In genomic region chr1:53541761-53542550, GRCh38 we compare ENCODE assay signal across 9 cellular contexts.
DNase-seq lines count a peak whose midpoint lies in the region; ATAC-seq and TF ChIP-seq lines count a peak whose summit lies in the region.
"Had no signal": no experiment of that assay in that cellular context is flagged by ENCODE, and none has a peak within 500 bp of the region (broad histone marks: within the 10 kb centered on the region; RNA-seq: fewer than 3 reads in every experiment).

No MANE protein-coding gene starts in this region.

- TF ChIP-seq CTCF in AG09319 (IDR thresholded peaks at IDR 0.05; ENCODE audit: low read depth, low read length) (peak; percentile 54), astrocyte of the cerebellum (IDR thresholded peaks at IDR 0.05; ENCODE audit: low read depth, low read length, missing control alignments) (peak; percentile 46), lower leg skin (IDR thresholded peaks at IDR 0.05) (no peak)

- ATAC-seq in GM18861 (IDR thresholded peaks at IDR 0.05; ENCODE audit: unreplicated experiment) (no peak), HG03175 (IDR thresholded peaks at IDR 0.05; ENCODE audit: unreplicated experiment) (no peak), HG02885 (IDR thresholded peaks at IDR 0.05; ENCODE audit: poor library complexity, unreplicated experiment) (no peak)

- in situ Hi-C loops in astrocyte of the cerebellum (cut with HindIII; ENCODE audit: low sequenced_read_pairs): no loop called here

- intact Hi-C loops in lower leg skin (cut with DNase I; ENCODE audit: low total_unique reads): no loop called here

- TF ChIP-seq POLR2A in lower leg skin (IDR thresholded peaks at IDR 0.05): no peak

- WGBS in lower leg skin, 2 donors: 57 to 71% methylated on average over 15 of the region's 15 CpGs

- CTCF ChIA-PET in HEK293T (lab: Yijun Ruan, JAX): interaction anchor here (0.6 to 1.2 kb wide), 5 partner anchors 10 to 21 kb away, joined by 3 to 5 read pairs (median 3); no protein-coding TSS in a partner anchor

- no peak overlapping the region for H3K4me3 ChIP-seq in astrocyte of the cerebellum (ENCODE audit: low read depth, low read length)
- no peak overlapping the region for H3K4me3 ChIP-seq in lower leg skin (ENCODE audit: low read depth, poor library complexity, severe bottlenecking)

- POLR2A ChIA-PET in HEK293T (lab: Yijun Ruan, JAX): no interaction called here

- DNase-seq in AG09319 (ENCODE audit: extremely low read depth, low read depth) (peak; percentile 80), HEK293T (ENCODE audit: extremely low spot score) (peak; percentile 70), astrocyte of the cerebellum (ENCODE audit: low read depth) (peak; percentile 47), lower leg skin (ENCODE audit: low spot score in 2 of 2) (peak; percentile 50 to 86), OCI-M2 (lab: John Stamatoyannopoulos, UW; ENCODE audit: unreplicated experiment) (no peak)
- DNase-seq: activated B cell treated with CpG ODN at 0.5 μM for 24 hours had no signal

TF ChIP-seq in HEK293T, 16 proteins besides CTCF, POLR2A, EP300 and RAD21:
- no peak for TF ChIP-seq CTBP1 (IDR thresholded peaks at IDR 0.05; ENCODE audit: borderline replicate concordance)
- TF ChIP-seq FOXA1 (IDR thresholded peaks at IDR 0.05): no peak
- TF ChIP-seq FOXM1 (IDR thresholded peaks at IDR 0.05; ENCODE audit: borderline replicate concordance): no peak
- no peak for TF ChIP-seq ELF4 (IDR thresholded peaks at IDR 0.05)
- no peak for TF ChIP-seq ARNT (IDR thresholded peaks at IDR 0.05)
- TF ChIP-seq BHLHE40 (IDR thresholded peaks at IDR 0.05; ENCODE audit: borderline replicate concordance): no peak
- TF ChIP-seq FOXK2 (IDR thresholded peaks at IDR 0.05): no peak
- TF ChIP-seq NFRKB (IDR thresholded peaks at IDR 0.05): no peak
TF ChIP-seq in HEK293T: peak in this region for 0.

Comparison
In these comparisons a context has a peak if more than half of its experiments do, and no peak if none do; other contexts are left out.
1. CTCF ChIP-seq: peak in AG09319 (single experiment) and astrocyte of the cerebellum (single experiment); none in lower leg skin (0 of 3).